Comparison of ENCODE assay signal across 23 cellular contexts in the genomic region with DNA sequence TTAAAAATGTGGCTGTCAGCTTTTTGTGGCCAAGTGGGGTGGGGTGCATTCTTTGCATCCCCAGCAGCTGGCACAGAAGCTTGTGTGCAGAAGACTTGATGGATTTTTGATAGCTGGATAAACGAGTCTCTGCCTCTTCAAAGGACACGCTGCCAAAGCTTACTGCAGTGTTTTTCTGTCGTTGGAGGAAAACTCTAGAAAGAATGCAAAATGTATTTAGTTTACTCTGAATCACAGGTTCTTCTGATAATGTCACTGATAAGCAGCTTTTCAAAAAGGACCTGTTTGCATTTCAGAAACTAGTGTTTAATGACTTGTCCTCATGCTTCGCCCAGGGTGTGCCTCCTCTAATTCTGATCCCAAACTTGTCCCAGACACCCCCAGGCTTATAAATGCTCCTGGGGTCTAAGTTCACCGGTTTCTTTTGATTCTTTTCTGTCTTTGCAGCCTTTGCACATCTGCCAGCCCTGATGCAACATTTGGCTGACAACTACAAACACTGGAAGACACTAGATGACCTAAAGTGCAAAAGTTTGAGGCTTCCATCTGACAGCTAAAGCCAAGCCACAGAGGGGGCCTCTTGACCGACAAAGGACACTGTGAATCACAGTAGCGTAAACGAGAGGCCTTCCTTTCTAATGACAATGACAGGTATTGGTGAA.
A peak's percentile ranks its signal among the peaks of the same experiment; 100 is the strongest.
DNase-seq lines count a peak whose midpoint lies in the region; ATAC-seq and TF ChIP-seq lines count a peak whose summit lies in the region.
"Had no signal": no experiment of that assay in that cellular context is flagged by ENCODE, and none has a peak within 500 bp of the region (broad histone marks: within the 10 kb centered on the region; RNA-seq: fewer than 3 reads in every experiment).

No MANE protein-coding gene starts in this region.

- H2AFZ ChIP-seq in hepatocyte = no peak overlapping the region
- no peak overlapping the region for H2AFZ ChIP-seq in smooth muscle cell (ENCODE audit: low read depth)
- H2AFZ ChIP-seq: parathyroid adenoma had no signal

- intact Hi-C loops in CD14-positive monocyte (cut with micrococcal nuclease) = no loop called here

- H3K4me3 ChIP-seq in AG10803 (ENCODE audit: low read length) (no peak overlapping the region), hepatocyte (no peak overlapping the region), smooth muscle cell (no peak overlapping the region), endodermal cell (ENCODE audit: low read length) (no peak overlapping the region)
- H3K4me3 ChIP-seq: heart right ventricle, K562, lung had no signal

- peak; percentile 14 for DNase-seq in AG10803 (ENCODE audit: low read depth)
- DNase-seq in hepatocyte (ENCODE audit: low spot score) = no peak
- DNase-seq in smooth muscle cell (lab: John Stamatoyannopoulos, UW; ENCODE audit: unreplicated experiment) = no peak
- no peak for DNase-seq in GM19238 (ENCODE audit: insufficient read length, low spot score)
- DNase-seq in CD14-positive monocyte (ENCODE audit: low spot score) = no peak
- DNase-seq in endodermal cell = no peak
- DNase-seq: ACHN; activated CD4-positive, alpha-beta T cell treated with anti-CD3 and anti-CD28 coated beads, Interleukin-2, amount 50 U/mL, for 4 hours; activated naive CD4-positive, alpha-beta T cell; anterior cingulate cortex; CD4-positive, alpha-beta memory T cell; heart right ventricle; immature natural killer cell; naive thymus-derived CD4-positive, alpha-beta T cell; NCI-H2029 treated with DMSO at 0.1 percent for 48 hours; NCI-H446; stimulated activated CD4-positive, alpha-beta T cell treated with anti-CD3 and anti-CD28 coated beads, Interleukin-1b, Interleukin-23, amount 100 ng/mL, for 48 hours; stimulated activated naive CD8-positive, alpha-beta T cell treated with anti-CD3 and anti-CD28 coated beads, Interleukin-15, Interleukin-2, amounts not matched to agents 100 U/mL and 50 U/mL, for 24 hours had no signal

- WGBS in hepatocyte (ENCODE audit: low lambda C conversion rate, missing lambda C conversion rate) = 35% methylated on average over 8 of the region's 8 CpGs
- WGBS in smooth muscle cell (ENCODE audit: low lambda C conversion rate) = 50% methylated on average over 8 of the region's 8 CpGs
- WGBS in endodermal cell (ENCODE audit: insufficient coverage in 1 of 2, insufficient read length in 1 of 2), 2 experiments = 89 to 91% methylated on average over 8 of the region's 8 CpGs

- H3K9me2 ChIP-seq in hepatocyte (replicated peaks; ENCODE audit: insufficient read depth) = no peaks in the 10 kb centered on the region

- H3K27ac Mint-ChIP-seq in CD14-positive monocyte = peak overlapping the region in 1 of 7 donors; percentile 45
- H3K27ac Mint-ChIP-seq in endodermal cell = no peak overlapping the region
- H3K27ac Mint-ChIP-seq: immature natural killer cell; naive thymus-derived CD4-positive, alpha-beta T cell had no signal

- H3K27ac ChIP-seq in hepatocyte (peak overlapping the region; percentile 50), smooth muscle cell (ENCODE audit: low read depth) (peak overlapping the region; percentile 69), endodermal cell (ENCODE audit: low read depth, low read length) (no peak overlapping the region)
- H3K27ac ChIP-seq: heart right ventricle, parathyroid adenoma had no signal

- no peaks in the 10 kb centered on the region for H3K9me3 ChIP-seq in hepatocyte (ENCODE audit: low read depth)
- H3K9me3 ChIP-seq in smooth muscle cell (replicated peaks; ENCODE audit: low read depth) = no peaks in the 10 kb centered on the region
- H3K9me3 ChIP-seq in endodermal cell (ENCODE audit: control insufficient read depth, low read length) = peaks cover 5% of the 10 kb centered on the region

- H3K36me3 Mint-ChIP-seq in CD14-positive monocyte (peaks cover 43 to 44% of the 10 kb centered on the region in 2 donors), endodermal cell (ENCODE audit: low read depth) (peaks cover 12% of the 10 kb centered on the region)

- no peaks in the 10 kb centered on the region for H3K27me3 ChIP-seq in hepatocyte
- no peaks in the 10 kb centered on the region for H3K27me3 ChIP-seq in smooth muscle cell (ENCODE audit: low read depth)
- H3K27me3 ChIP-seq in endodermal cell (ENCODE audit: control insufficient read depth, insufficient read depth, low read length, poor library complexity, severe bottlenecking) = no peaks in the 10 kb centered on the region
- H3K27me3 ChIP-seq: heart right ventricle had no signal

- peak overlapping the region; percentile 31 for H3K4me2 ChIP-seq in hepatocyte
- peak overlapping the region; percentile 23 for H3K4me2 ChIP-seq in smooth muscle cell

- H3K27me3 Mint-ChIP-seq in CD14-positive monocyte (ENCODE audit: low read depth in 3 of 3) = no peaks in the 10 kb centered on the region
- H3K27me3 Mint-ChIP-seq in endodermal cell (ENCODE audit: insufficient read depth) = no peaks in the 10 kb centered on the region
- H3K27me3 Mint-ChIP-seq: CD4-positive, alpha-beta memory T cell had no signal

- no peak for ATAC-seq in HG03039 (IDR thresholded peaks at IDR 0.05; ENCODE audit: unreplicated experiment)
- ATAC-seq: K562; naive thymus-derived CD4-positive, alpha-beta T cell; stimulated activated naive CD8-positive, alpha-beta T cell treated with anti-CD3 and anti-CD28 coated beads, Interleukin-15, Interleukin-2, amounts not matched to agents 100 U/mL and 50 U/mL, for 24 hours had no signal

- H3K79me2 ChIP-seq in hepatocyte (no peaks in the 10 kb centered on the region), smooth muscle cell (ENCODE audit: low read depth) (no peaks in the 10 kb centered on the region)
- H3K79me2 ChIP-seq: parathyroid adenoma had no signal

- H3K36me3 ChIP-seq in hepatocyte (replicated peaks; ENCODE audit: insufficient read depth, low read depth) = no peaks in the 10 kb centered on the region
- no peaks in the 10 kb centered on the region for H3K36me3 ChIP-seq in smooth muscle cell (ENCODE audit: low read depth)
- H3K36me3 ChIP-seq in endodermal cell (ENCODE audit: control insufficient read depth, insufficient read depth, low read length) = peaks cover 13% of the 10 kb centered on the region

- peaks cover 22% of the 10 kb centered on the region for H3K4me1 ChIP-seq in hepatocyte (ENCODE audit: insufficient read depth)
- H3K4me1 ChIP-seq in smooth muscle cell (ENCODE audit: low read depth) = no peaks in the 10 kb centered on the region
- no peaks in the 10 kb centered on the region for H3K4me1 ChIP-seq in endodermal cell (ENCODE audit: control insufficient read depth, insufficient read depth, low read length)
- H3K4me1 ChIP-seq: heart right ventricle, parathyroid adenoma had no signal

- peaks cover 0 to 3% (median 2%) of the 10 kb centered on the region in 7 donors for H3K9me3 Mint-ChIP-seq in CD14-positive monocyte
- no peaks in the 10 kb centered on the region for H3K9me3 Mint-ChIP-seq in endodermal cell
- H3K9me3 Mint-ChIP-seq: immature natural killer cell had no signal

- H4K20me1 ChIP-seq in hepatocyte (ENCODE audit: insufficient read depth, poor library complexity, severe bottlenecking) = no peaks in the 10 kb centered on the region
- H4K20me1 ChIP-seq in smooth muscle cell (ENCODE audit: low read depth) = no peaks in the 10 kb centered on the region

- H3K4me1 Mint-ChIP-seq in CD14-positive monocyte (no peaks in the 10 kb centered on the region), endodermal cell (peaks cover 6% of the 10 kb centered on the region)
- H3K4me1 Mint-ChIP-seq: CD4-positive, alpha-beta memory T cell; immature natural killer cell had no signal

- TF ChIP-seq CTCF in AG10803 (conservative IDR thresholded peaks at IDR 0.05; ENCODE audit: low read length) (no peak), hepatocyte (IDR thresholded peaks at IDR 0.05; ENCODE audit: poor library complexity) (no peak), smooth muscle cell (IDR thresholded peaks at IDR 0.05; ENCODE audit: borderline replicate concordance, insufficient read depth, poor library complexity, severe bottlenecking) (no peak), CD14-positive monocyte (IDR thresholded peaks at IDR 0.05) (no peak), endodermal cell (conservative IDR thresholded peaks at IDR 0.05) (no peak)

- H3F3A ChIP-seq in smooth muscle cell (ENCODE audit: low read depth) = no peaks in the 10 kb centered on the region

- H3K4me3 Mint-ChIP-seq in CD14-positive monocyte (no peak overlapping the region), endodermal cell (no peak overlapping the region)
- H3K4me3 Mint-ChIP-seq: CD4-positive, alpha-beta memory T cell; immature natural killer cell; naive thymus-derived CD4-positive, alpha-beta T cell had no signal

- H3K9ac ChIP-seq in smooth muscle cell (ENCODE audit: low read depth) (no peak overlapping the region), endodermal cell (ENCODE audit: extremely low read depth, low read length, poor library complexity, severe bottlenecking) (no peak overlapping the region)
- H3K9ac ChIP-seq: parathyroid adenoma had no signal

TF ChIP-seq in PFSK-1, 5 proteins besides CTCF, POLR2A, EP300 and RAD21:
- TF ChIP-seq POLR2AphosphoS5 (IDR thresholded peaks at IDR 0.05; ENCODE audit: low read depth, low read length) = no peak
- peak; percentile 3 for TF ChIP-seq FOXP2 (optimal IDR thresholded peaks at IDR 0.05; ENCODE audit: borderline replicate concordance, extremely low read depth, extremely low read length, insufficient read depth)
